1 cellular context compared by ENCODE assay signal in the genomic region with DNA sequence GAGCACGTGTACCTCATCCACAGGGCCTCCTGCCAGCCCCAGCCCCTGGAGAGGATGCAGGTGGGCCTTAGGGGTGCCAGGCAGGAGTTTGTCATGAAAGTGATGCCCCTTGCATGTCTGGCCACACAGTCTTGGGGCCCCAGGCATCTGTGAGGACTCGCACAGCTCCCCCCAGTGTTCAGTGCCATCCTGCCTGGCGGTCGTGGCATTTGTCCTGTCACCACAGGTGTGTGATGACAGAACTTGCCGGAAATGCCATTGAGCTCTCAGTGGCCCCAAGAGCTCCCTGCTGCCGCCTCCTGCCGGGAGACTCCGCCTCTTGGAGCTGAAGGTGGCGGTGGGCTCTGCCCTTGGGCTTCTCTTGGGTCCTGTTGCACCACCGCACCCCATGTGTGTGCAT.
TF ChIP-seq lines count a peak whose summit lies in the region.

No MANE protein-coding gene starts in this region.

TF ChIP-seq in HCT116, 20 proteins besides CTCF, POLR2A, EP300 and RAD21:
- no peak for TF ChIP-seq ELF1 (IDR thresholded peaks at IDR 0.05; ENCODE audit: borderline replicate concordance, low read depth)
- TF ChIP-seq YY1 (IDR thresholded peaks at IDR 0.05; ENCODE audit: extremely low read depth, insufficient replicate concordance, low read depth, low read length): no peak
- no peak for TF ChIP-seq FOSL1 (IDR thresholded peaks at IDR 0.05; ENCODE audit: low read depth)
- TF ChIP-seq SRF (IDR thresholded peaks at IDR 0.05; ENCODE audit: low read depth): no peak
- no peak for TF ChIP-seq ZNF274 (IDR thresholded peaks at IDR 0.05; ENCODE audit: low read depth, low read length)
- TF ChIP-seq JUND (IDR thresholded peaks at IDR 0.05): no peak
- TF ChIP-seq SIN3A (IDR thresholded peaks at IDR 0.05; ENCODE audit: low read depth): no peak
- TF ChIP-seq EGR1 (IDR thresholded peaks at IDR 0.05; ENCODE audit: low read depth): no peak
- no peak for TF ChIP-seq EZH2phosphoT487 (IDR thresholded peaks at IDR 0.05; ENCODE audit: borderline replicate concordance)
- TF ChIP-seq, protein P1, sequence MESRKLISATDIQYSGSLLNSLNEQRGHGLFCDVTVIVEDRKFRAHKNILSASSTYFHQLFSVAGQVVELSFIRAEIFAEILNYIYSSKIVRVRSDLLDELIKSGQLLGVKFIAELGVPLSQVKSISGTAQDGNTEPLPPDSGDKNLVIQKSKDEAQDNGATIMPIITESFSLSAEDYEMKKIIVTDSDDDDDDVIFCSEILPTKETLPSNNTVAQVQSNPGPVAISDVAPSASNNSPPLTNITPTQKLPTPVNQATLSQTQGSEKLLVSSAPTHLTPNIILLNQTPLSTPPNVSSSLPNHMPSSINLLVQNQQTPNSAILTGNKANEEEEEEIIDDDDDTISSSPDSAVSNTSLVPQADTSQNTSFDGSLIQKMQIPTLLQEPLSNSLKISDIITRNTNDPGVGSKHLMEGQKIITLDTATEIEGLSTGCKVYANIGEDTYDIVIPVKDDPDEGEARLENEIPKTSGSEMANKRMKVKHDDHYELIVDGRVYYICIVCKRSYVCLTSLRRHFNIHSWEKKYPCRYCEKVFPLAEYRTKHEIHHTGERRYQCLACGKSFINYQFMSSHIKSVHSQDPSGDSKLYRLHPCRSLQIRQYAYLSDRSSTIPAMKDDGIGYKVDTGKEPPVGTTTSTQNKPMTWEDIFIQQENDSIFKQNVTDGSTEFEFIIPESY (IDR thresholded peaks at IDR 0.05; ENCODE audit: extremely low read depth, insufficient replicate concordance, low read length): no peak
- no peak for TF ChIP-seq ZFX (IDR thresholded peaks at IDR 0.05)
- TF ChIP-seq, protein P2, sequence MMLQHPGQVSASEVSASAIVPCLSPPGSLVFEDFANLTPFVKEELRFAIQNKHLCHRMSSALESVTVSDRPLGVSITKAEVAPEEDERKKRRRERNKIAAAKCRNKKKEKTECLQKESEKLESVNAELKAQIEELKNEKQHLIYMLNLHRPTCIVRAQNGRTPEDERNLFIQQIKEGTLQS (IDR thresholded peaks at IDR 0.05): no peak
- TF ChIP-seq CEBPB (IDR thresholded peaks at IDR 0.05; ENCODE audit: low read depth): no peak
- TF ChIP-seq EZH2 (IDR thresholded peaks at IDR 0.05): no peak
- no peak for TF ChIP-seq POLR2AphosphoS5 (IDR thresholded peaks at IDR 0.05; ENCODE audit: low read depth, low read length)
- no peak for TF ChIP-seq TCF7L2 (IDR thresholded peaks at IDR 0.05; ENCODE audit: borderline replicate concordance, extremely low read depth, insufficient read depth, insufficient read length)
- TF ChIP-seq, protein P3, sequence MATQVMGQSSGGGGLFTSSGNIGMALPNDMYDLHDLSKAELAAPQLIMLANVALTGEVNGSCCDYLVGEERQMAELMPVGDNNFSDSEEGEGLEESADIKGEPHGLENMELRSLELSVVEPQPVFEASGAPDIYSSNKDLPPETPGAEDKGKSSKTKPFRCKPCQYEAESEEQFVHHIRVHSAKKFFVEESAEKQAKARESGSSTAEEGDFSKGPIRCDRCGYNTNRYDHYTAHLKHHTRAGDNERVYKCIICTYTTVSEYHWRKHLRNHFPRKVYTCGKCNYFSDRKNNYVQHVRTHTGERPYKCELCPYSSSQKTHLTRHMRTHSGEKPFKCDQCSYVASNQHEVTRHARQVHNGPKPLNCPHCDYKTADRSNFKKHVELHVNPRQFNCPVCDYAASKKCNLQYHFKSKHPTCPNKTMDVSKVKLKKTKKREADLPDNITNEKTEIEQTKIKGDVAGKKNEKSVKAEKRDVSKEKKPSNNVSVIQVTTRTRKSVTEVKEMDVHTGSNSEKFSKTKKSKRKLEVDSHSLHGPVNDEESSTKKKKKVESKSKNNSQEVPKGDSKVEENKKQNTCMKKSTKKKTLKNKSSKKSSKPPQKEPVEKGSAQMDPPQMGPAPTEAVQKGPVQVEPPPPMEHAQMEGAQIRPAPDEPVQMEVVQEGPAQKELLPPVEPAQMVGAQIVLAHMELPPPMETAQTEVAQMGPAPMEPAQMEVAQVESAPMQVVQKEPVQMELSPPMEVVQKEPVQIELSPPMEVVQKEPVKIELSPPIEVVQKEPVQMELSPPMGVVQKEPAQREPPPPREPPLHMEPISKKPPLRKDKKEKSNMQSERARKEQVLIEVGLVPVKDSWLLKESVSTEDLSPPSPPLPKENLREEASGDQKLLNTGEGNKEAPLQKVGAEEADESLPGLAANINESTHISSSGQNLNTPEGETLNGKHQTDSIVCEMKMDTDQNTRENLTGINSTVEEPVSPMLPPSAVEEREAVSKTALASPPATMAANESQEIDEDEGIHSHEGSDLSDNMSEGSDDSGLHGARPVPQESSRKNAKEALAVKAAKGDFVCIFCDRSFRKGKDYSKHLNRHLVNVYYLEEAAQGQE (IDR thresholded peaks at IDR 0.05; ENCODE audit: low read depth): no peak
